ENCODE assay signal across 9 cellular contexts in genomic region chr17:47839899-47840741, GRCh38. TPM values are rescaled to one million over a fixed set of nuclear protein-coding genes. Genes with fewer than 3 reads are reported as not detected.
A peak's percentile ranks its signal among the peaks of the same experiment; 100 is the strongest.
DNase-seq lines count a peak whose midpoint lies in the region; ATAC-seq and TF ChIP-seq lines count a peak whose summit lies in the region.
"Had no signal": no experiment of that assay in that cellular context is flagged by ENCODE, and none has a peak within 500 bp of the region (broad histone marks: within the 10 kb centered on the region; RNA-seq: fewer than 3 reads in every experiment).

No MANE protein-coding gene starts in this region.

- H3K27me3 Mint-ChIP-seq in activated naive CD4-positive, alpha-beta T cell treated with anti-CD3 and anti-CD28 coated beads for 36 hours (ENCODE audit: low read depth): peaks cover 4% of the 10 kb centered on the region

- no peak overlapping the region for H3K27ac Mint-ChIP-seq in activated naive CD4-positive, alpha-beta T cell treated with anti-CD3 and anti-CD28 coated beads for 36 hours

- H3K4me1 Mint-ChIP-seq in activated naive CD4-positive, alpha-beta T cell treated with anti-CD3 and anti-CD28 coated beads for 36 hours (ENCODE audit: low read depth): peaks cover 43% of the 10 kb centered on the region

- TF ChIP-seq CTCF in lung (IDR thresholded peaks at IDR 0.05; ENCODE audit: control extremely low read depth, extremely low read depth): no peak
- no peak for TF ChIP-seq CTCF in upper lobe of left lung (IDR thresholded peaks at IDR 0.05)

- no peak for TF ChIP-seq POLR2A in upper lobe of left lung (IDR thresholded peaks at IDR 0.05)

- H3K36me3 ChIP-seq in lung (ENCODE audit: control insufficient read depth in 2 of 2, insufficient read depth in 2 of 2, low read length in 2 of 2): peaks cover 0 to 21% of the 10 kb centered on the region in 2 donors
- H3K36me3 ChIP-seq in upper lobe of left lung: peaks cover 0 to 33% (median 17%) of the 10 kb centered on the region in 4 donors

- H3K4me1 ChIP-seq in lung (ENCODE audit: control insufficient read depth in 2 of 2, insufficient read depth in 2 of 2, low read length in 2 of 2): peaks cover 0 to 10% of the 10 kb centered on the region in 2 donors
- peaks cover 36 to 77% (median 48%) of the 10 kb centered on the region in 4 donors for H3K4me1 ChIP-seq in upper lobe of left lung

- H3K36me3 Mint-ChIP-seq in activated naive CD4-positive, alpha-beta T cell treated with anti-CD3 and anti-CD28 coated beads for 36 hours (ENCODE audit: low read depth): peaks cover 5% of the 10 kb centered on the region

- H3K27me3 ChIP-seq in lung (ENCODE audit: control insufficient read depth, insufficient read depth) (no peaks in the 10 kb centered on the region), upper lobe of left lung (no peaks in the 10 kb centered on the region)

- CTCF ChIA-PET in activated naive CD4-positive, alpha-beta T cell treated with anti-CD3 and anti-CD28 coated beads for 36 hours (lab: Charles Lee): interaction anchor here (0.6 to 14.9 kb wide), 9 partner anchors 9 to 180 kb away, joined by 3 to 460 read pairs (median 9); partner anchors contain the start of genes CDK5RAP3, LRRC46, MRPL10 and SP2

- DNase-seq in activated naive CD4-positive, alpha-beta T cell treated with anti-CD3 and anti-CD28 coated beads for 36 hours: no peak
- no peak for DNase-seq in activated naive CD4-positive, alpha-beta T cell treated with Interleukin-2 at 50 U/mL for 16 hours
- no peak for DNase-seq in lung (ENCODE audit: low spot score)
- no peak for DNase-seq in upper lobe of left lung
- no peak for DNase-seq in kidney tubule cell (ENCODE audit: low spot score)
- DNase-seq in sciatic nerve (ENCODE audit: low spot score): no peak
- no peak for DNase-seq in NK-92 treated with Interleukin-12 subunit alpha and Interleukin-12 subunit beta, amount 100 ng/mL, for 24 hours (lab: John Stamatoyannopoulos, UW)

- WGBS in lung, 2 donors: 38 to 47% methylated on average over 17 of the region's 17 CpGs
- 43 to 69% methylated on average over 10 to 17 of the region's 17 CpGs for WGBS in upper lobe of left lung, 2 donors

- H3K4me3 Mint-ChIP-seq in activated naive CD4-positive, alpha-beta T cell treated with anti-CD3 and anti-CD28 coated beads for 36 hours: peak overlapping the region; percentile 100

- H3K27ac ChIP-seq in angular gyrus (ENCODE audit: low read depth, low read length) (peak overlapping the region; percentile 73), lung (ENCODE audit: low read depth in 1 of 2, low read length in 1 of 2) (peak overlapping the region in 1 of 2 donors; percentile 29), upper lobe of left lung (peak overlapping the region; percentile 45 to 85 (median 82))

- intact Hi-C loops in activated naive CD4-positive, alpha-beta T cell treated with anti-CD3 and anti-CD28 coated beads for 36 hours (cut with micrococcal nuclease): loop anchor here (2.0 to 10.0 kb wide), 2 partner anchors 179 to 265 kb away; partner anchors contain the start of genes CBX1 and SNX11
- intact Hi-C loops in sciatic nerve (cut with DNase I): loop anchor here (10.0 kb wide), 2 partner anchors 115 to 175 kb away; partner anchors contain the start of gene PRR15L

- no peak for TF ChIP-seq EP300 in upper lobe of left lung (IDR thresholded peaks at IDR 0.05)

- H3K9me3 Mint-ChIP-seq in activated naive CD4-positive, alpha-beta T cell treated with anti-CD3 and anti-CD28 coated beads for 36 hours: no peaks in the 10 kb centered on the region

- ATAC-seq in lung (ENCODE audit: insufficient read depth, low FRiP score) (no peak), upper lobe of left lung (ENCODE audit: low FRiP score in 2 of 2) (no peak), sciatic nerve (no peak)

- H3K4me3 ChIP-seq in lung: peak overlapping the region; percentile 55
- peak overlapping the region; percentile 73 to 95 (median 82) for H3K4me3 ChIP-seq in upper lobe of left lung

- H3K9me3 ChIP-seq in lung (ENCODE audit: control insufficient read depth in 2 of 2, insufficient read depth in 1 of 2, low read length in 1 of 2): no peaks in the 10 kb centered on the region
- no peaks in the 10 kb centered on the region for H3K9me3 ChIP-seq in upper lobe of left lung

RNA-seq across cellular contexts. Expression of gene SCRN2, which starts 1.0 kb away (rescaled TPM):
- total RNA-seq in activated naive CD4-positive, alpha-beta T cell treated with anti-CD3 and anti-CD28 coated beads for 36 hours: 10 to 100 TPM; 15.1 to 16.3 TPM
- 10 to 100 TPM; 26.7 to 37.8 TPM for total RNA-seq in lung
- 10 to 100 TPM; 22.8 to 61.7 TPM for polyA plus RNA-seq in lung
- 10 to 100 TPM; 24.4 to 73.3 (median 34.8) TPM for total RNA-seq in upper lobe of left lung
- 39.4 TPM for total RNA-seq in sciatic nerve

RNA-seq across cellular contexts. Expression of gene LRRC46, which starts 8.7 kb away (rescaled TPM):
- total RNA-seq in activated naive CD4-positive, alpha-beta T cell treated with anti-CD3 and anti-CD28 coated beads for 36 hours: under 1 TPM; 0.31 to 0.52 TPM
- total RNA-seq in lung: 10 to 100 TPM in 1 of 2 donors, 1 to 10 TPM in 1; 9.6 to 25.3 TPM
- 10 to 100 TPM in 1 of 2 donors, 1 to 10 TPM in 1; 9.3 to 11.8 TPM for polyA plus RNA-seq in lung
- total RNA-seq in upper lobe of left lung: 10 to 100 TPM in 1 of 6 donors, 1 to 10 TPM in 4, under 1 TPM in 1; 0.49 to 23.5 (median 9.1) TPM
- 0.89 TPM for total RNA-seq in sciatic nerve
- total RNA-seq: SK-MEL-5 had no signal

RNA-seq across cellular contexts. Expression of gene MRPL10, which starts 8.8 kb away (rescaled TPM):
- 10 to 100 TPM; 66.7 to 70.0 TPM for total RNA-seq in activated naive CD4-positive, alpha-beta T cell treated with anti-CD3 and anti-CD28 coated beads for 36 hours
- total RNA-seq in lung: 10 to 100 TPM; 18.4 to 32.9 TPM
- 10 to 100 TPM; 27.6 to 38.3 TPM for polyA plus RNA-seq in lung
- total RNA-seq in upper lobe of left lung: 10 to 100 TPM; 23.1 to 44.2 (median 28.6) TPM
- 26.6 TPM for total RNA-seq in sciatic nerve

RNA-seq across cellular contexts. Expression of gene SP6, which starts 10.8 kb away (rescaled TPM):
- under 1 TPM; 0.10 to 0.19 TPM for total RNA-seq in activated naive CD4-positive, alpha-beta T cell treated with anti-CD3 and anti-CD28 coated beads for 36 hours
- total RNA-seq in lung: 1 to 10 TPM; 2.5 to 4.5 TPM
- polyA plus RNA-seq in lung: 1 to 10 TPM; 2.3 to 4.4 TPM
- total RNA-seq in upper lobe of left lung: 1 to 10 TPM in 5 of 6 donors, under 1 TPM in 1; 0.76 to 6.4 (median 2.4) TPM
- 0.62 TPM for total RNA-seq in sciatic nerve

RNA-seq across cellular contexts. Expression of gene OSBPL7, which starts 18.5 kb away (rescaled TPM):
- total RNA-seq in activated naive CD4-positive, alpha-beta T cell treated with anti-CD3 and anti-CD28 coated beads for 36 hours: 10 to 100 TPM; 18.4 to 24.6 TPM
- 10 to 100 TPM in 1 of 2 donors, 1 to 10 TPM in 1; 9.3 to 25.3 TPM for total RNA-seq in lung
- 10 to 100 TPM in 1 of 2 donors, 1 to 10 TPM in 1; 7.6 to 12.7 TPM for polyA plus RNA-seq in lung
- 10 to 100 TPM; 10.7 to 44.0 (median 19.3) TPM for total RNA-seq in upper lobe of left lung
- total RNA-seq in sciatic nerve: 13.5 TPM
